ENCODE assay signal across 20 cellular contexts in the genomic region with DNA sequence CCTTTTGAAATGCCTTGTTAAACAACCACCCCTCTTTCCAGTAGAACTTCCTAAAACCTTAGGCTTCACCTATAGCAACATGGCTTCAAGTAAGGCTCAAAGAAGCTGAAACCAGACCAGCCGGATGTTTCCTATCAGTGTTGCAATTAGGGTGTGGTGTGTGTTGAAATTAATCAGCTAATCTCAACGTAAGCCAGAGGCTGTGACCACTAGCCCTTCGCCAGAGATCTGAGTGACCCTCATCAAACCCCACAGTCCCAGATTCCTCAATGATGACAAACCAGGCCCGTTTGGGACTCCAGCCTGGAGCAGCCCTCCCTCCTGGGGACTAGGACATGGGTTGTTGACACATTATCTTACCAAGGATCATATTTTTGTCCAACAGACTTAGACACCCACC. TPM values are rescaled to one million over a fixed set of nuclear protein-coding genes. Genes with fewer than 3 reads are reported as not detected.
DNase-seq lines count a peak whose midpoint lies in the region; ATAC-seq, FAIRE-seq and TF ChIP-seq lines count a peak whose summit lies in the region.
"Had no signal": no experiment of that assay in that cellular context is flagged by ENCODE, and none has a peak within 500 bp of the region (broad histone marks: within the 10 kb centered on the region; RNA-seq: fewer than 3 reads in every experiment).

No MANE protein-coding gene starts in this region.

- DNase-seq in AG10803 (ENCODE audit: low read depth) (peak; percentile 40), MV-4-11 (lab: John Stamatoyannopoulos, UW) (peak; percentile 68), adrenal gland (peak in 6 of 7 donors; percentile 57 to 82 (median 68)), keratinocyte (ENCODE audit: low read depth, low spot score) (no peak), osteocyte (ENCODE audit: extremely low spot score, unreplicated experiment) (no peak), CD14-positive monocyte (ENCODE audit: low spot score) (no peak), NCI-H2196 treated with DMSO at 0.1 percent for 48 hours (lab: John Stamatoyannopoulos, UW; ENCODE audit: unreplicated experiment) (no peak)
- DNase-seq: ACHN; activated CD4-positive, alpha-beta T cell treated with anti-CD3 and anti-CD28 coated beads, Interleukin-2, amount 50 U/mL, for 1 hour; activated T-cell treated with anti-CD3 and anti-CD28 coated beads, Interleukin-2, amount 50 U/mL, for 4 hours; anterior cingulate cortex; NCI-H1092; NCI-H345; occipital lobe; stimulated activated CD4-positive, alpha-beta T cell treated with anti-CD3 and anti-CD28 coated beads, Interleukin-12 subunit alpha, Interleukin-12 subunit beta, amount 100 ng/mL, for 4 hours had no signal

- H3K9me1 ChIP-seq in keratinocyte (ENCODE audit: control insufficient read depth, extremely low read depth, insufficient read depth, low read length) = no peaks in the 10 kb centered on the region

- no peak for TF ChIP-seq CTCF in AG10803 (conservative IDR thresholded peaks at IDR 0.05; ENCODE audit: low read length)
- TF ChIP-seq CTCF in adrenal gland (IDR thresholded peaks at IDR 0.05) = no peak
- TF ChIP-seq CTCF in keratinocyte (optimal IDR thresholded peaks at IDR 0.05 in 1 of 3, IDR thresholded peaks at IDR 0.05 in 1 of 3, conservative IDR thresholded peaks at IDR 0.05 in 1 of 3; ENCODE audit: extremely low read depth in 1 of 3, insufficient read depth in 2 of 3, low read length in 3 of 3) = no peak
- no peak for TF ChIP-seq CTCF in osteocyte (IDR thresholded peaks at IDR 0.05)
- TF ChIP-seq CTCF in CD14-positive monocyte (IDR thresholded peaks at IDR 0.05) = no peak

- dilution Hi-C loops in keratinocyte (cut with MboI; ENCODE audit: extremely low pct_ligation_motif_present, low sequenced_read_pairs) = no loop called here

- H3K4me3 Mint-ChIP-seq in osteocyte (ENCODE audit: unreplicated experiment) = no peak overlapping the region
- peak overlapping the region in 1 of 2 donors; percentile 33 for H3K4me3 Mint-ChIP-seq in CD14-positive monocyte
- H3K4me3 Mint-ChIP-seq: activated T-cell treated with anti-CD3 and anti-CD28 coated beads, Interleukin-2, amount 50 U/mL, for 4 hours; mesothelial cell of epicardium; T-helper 1 cell treated with Interleukin-12 subunit alpha and Interleukin-12 subunit beta and Interleukin-4 antibody, amounts not matched to agents 30 μg/mL and 1 μg/mL, for 36 hours had no signal

- H3K36me3 ChIP-seq in adrenal gland (replicated peaks in 1 of 2) (peaks cover 0 to 24% of the 10 kb centered on the region in 2 donors), keratinocyte (ENCODE audit: control insufficient read depth in 2 of 2, extremely low read depth in 1 of 2, insufficient read depth in 2 of 2, low read length in 2 of 2) (no peaks in the 10 kb centered on the region)

- FAIRE-seq in keratinocyte (lab: Jason Lieb, UNC) = peak; percentile 72

- WGBS in adrenal gland, 4 donors = 23 to 58% (median 33%) methylated on average over 4 of the region's 4 CpGs

- H4K20me1 ChIP-seq in keratinocyte (ENCODE audit: control insufficient read depth, extremely low read depth, insufficient read depth, low read length) = no peaks in the 10 kb centered on the region

- H3K27me3 Mint-ChIP-seq in osteocyte (ENCODE audit: unreplicated experiment) (no peaks in the 10 kb centered on the region), CD14-positive monocyte (ENCODE audit: low read depth in 3 of 3) (peaks cover 0 to 11% (median 7%) of the 10 kb centered on the region in 3 donors)

- H3K27me3 ChIP-seq in adrenal gland = no peaks in the 10 kb centered on the region
- no peaks in the 10 kb centered on the region for H3K27me3 ChIP-seq in keratinocyte (ENCODE audit: control insufficient read depth, extremely low read depth, insufficient read depth, low read length)

- ATAC-seq in GM21786 (IDR thresholded peaks at IDR 0.05; ENCODE audit: unreplicated experiment) = no peak
- ATAC-seq: activated T-cell treated with anti-CD3 and anti-CD28 coated beads, Interleukin-2, amount 50 U/mL, for 4 hours had no signal

- H3K4me1 Mint-ChIP-seq in osteocyte (ENCODE audit: unreplicated experiment) (peaks cover 3% of the 10 kb centered on the region), CD14-positive monocyte (peaks cover 21% of the 10 kb centered on the region)
- H3K4me1 Mint-ChIP-seq: mesothelial cell of epicardium had no signal

- intact Hi-C loops in adrenal gland (cut with DNase I) = no loop called here
- intact Hi-C loops in CD14-positive monocyte (cut with micrococcal nuclease) = no loop called here

- H2AFZ ChIP-seq in keratinocyte (ENCODE audit: control insufficient read depth, low read length) = no peak overlapping the region

- H3K4me3 ChIP-seq in AG10803 (ENCODE audit: low read length) (no peak overlapping the region), adrenal gland (no peak overlapping the region), keratinocyte (ENCODE audit: control insufficient read depth in 2 of 3, extremely low read depth in 1 of 3, insufficient read depth in 2 of 3, low read depth in 1 of 3, low read length in 3 of 3) (no peak overlapping the region)

- H3K4me1 ChIP-seq in adrenal gland (replicated peaks in 1 of 2) (peaks cover 0 to 22% of the 10 kb centered on the region in 2 donors), keratinocyte (ENCODE audit: control insufficient read depth, extremely low read depth, insufficient read depth, low read length) (peaks cover 7% of the 10 kb centered on the region)

- H3K9ac ChIP-seq in keratinocyte (ENCODE audit: control insufficient read depth, extremely low read depth, insufficient read depth, low read length) = no peak overlapping the region

- H3K4me2 ChIP-seq in keratinocyte (ENCODE audit: control insufficient read depth, extremely low read depth, insufficient read depth, low read depth, low read length) = no peak overlapping the region

- H3K36me3 Mint-ChIP-seq in osteocyte (ENCODE audit: unreplicated experiment) (no peaks in the 10 kb centered on the region), CD14-positive monocyte (no peaks in the 10 kb centered on the region)
- H3K36me3 Mint-ChIP-seq: mesothelial cell of epicardium had no signal

- H3K9me3 ChIP-seq in adrenal gland (replicated peaks in 1 of 3) (no peaks in the 10 kb centered on the region), keratinocyte (ENCODE audit: control insufficient read depth, low read depth, low read length) (no peaks in the 10 kb centered on the region)

- H3K27ac Mint-ChIP-seq in osteocyte (ENCODE audit: unreplicated experiment) (no peak overlapping the region), CD14-positive monocyte (peak overlapping the region in 1 of 7 donors; percentile 52)
- H3K27ac Mint-ChIP-seq: mesothelial cell of epicardium; T-helper 1 cell treated with Interleukin-12 subunit alpha and Interleukin-12 subunit beta and Interleukin-4 antibody, amounts not matched to agents 30 μg/mL and 1 μg/mL, for 36 hours had no signal

- no peaks in the 10 kb centered on the region for H3K79me2 ChIP-seq in keratinocyte (ENCODE audit: control insufficient read depth, insufficient read depth, low read length)

- no peak for TF ChIP-seq POLR2A in adrenal gland (IDR thresholded peaks at IDR 0.05)

- H3K9me3 Mint-ChIP-seq in osteocyte (ENCODE audit: unreplicated experiment) = no peaks in the 10 kb centered on the region
- peaks cover 0 to 2% (median 0%) of the 10 kb centered on the region in 7 donors for H3K9me3 Mint-ChIP-seq in CD14-positive monocyte
- H3K9me3 Mint-ChIP-seq: activated T-cell treated with anti-CD3 and anti-CD28 coated beads, Interleukin-2, amount 50 U/mL, for 4 hours; mesothelial cell of epicardium; T-helper 1 cell treated with Interleukin-12 subunit alpha and Interleukin-12 subunit beta and Interleukin-4 antibody, amounts not matched to agents 30 μg/mL and 1 μg/mL, for 36 hours had no signal

- H3K27ac ChIP-seq in adrenal gland (peak overlapping the region in 4 of 5 donors; percentile 35 to 81 (median 58)), keratinocyte (ENCODE audit: control insufficient read depth, insufficient read depth, low read length) (no peak overlapping the region)

RNA-seq across cellular contexts. Expression of a gene that starts 27.3 kb away (rescaled TPM):
- 1,000 to 10,000 TPM in 6 of 8 donors, 100 to 1,000 TPM in 2; 635 to 3,326 (median 1,366) TPM for total RNA-seq in adrenal gland
- polyA plus RNA-seq in adrenal gland = 1,000 to 10,000 TPM in 1 of 3 donors, 100 to 1,000 TPM in 2; 233 to 4,804 (median 738) TPM
- polyA plus RNA-seq in keratinocyte = 0.27 TPM in 1 of 3 replicates, not detected in the others
- polyA plus RNA-seq in keratinocyte (2011; ENCODE audit: low read depth) = not detected
- 0.13 and 0.25 TPM in 2 replicates for polyA plus RNA-seq in keratinocyte (2011; cell fraction: cytosol; rRNA removed)
- 0.22 and 0.24 TPM in 2 replicates for polyA plus RNA-seq in keratinocyte (2011; cell fraction: nucleus; rRNA removed)
- polyA plus RNA-seq in keratinocyte (2012; ENCODE audit: low replicate concordance) = not detected in 2 replicates
- polyA minus RNA-seq in keratinocyte = 0.13 TPM in 1 of 3 replicates, not detected in the others
- polyA minus RNA-seq in keratinocyte (2011; cell fraction: cytosol; rRNA and poly(A)+ RNA removed) = 2.1 TPM
- 1.2 TPM in 1 of 2 replicates, not detected in the other for polyA minus RNA-seq in keratinocyte (2011; cell fraction: nucleus; rRNA and poly(A)+ RNA removed)
- total RNA-seq in osteocyte = not detected in 2 replicates
- not detected for polyA plus RNA-seq in CD14-positive monocyte
- total RNA-seq: dermis microvascular lymphatic vessel endothelial cell, HT-29, occipital lobe had no signal

Comparison
In these comparisons a context has a peak if more than half of its experiments do, and no peak if none do; other contexts are left out.
1. DNase-seq: peak in AG10803 (single experiment), MV-4-11 (single experiment) and adrenal gland (6 of 7); none in keratinocyte (single experiment), osteocyte (single experiment), CD14-positive monocyte (single experiment) and NCI-H2196 treated with DMSO at 0.1 percent for 48 hours (single experiment).
2. RNA of a gene that starts 27.3 kb away (polyA plus RNA-seq): 233 to 4,804 TPM in adrenal gland; 0.13 to 0.27 TPM in keratinocyte and not detected in CD14-positive monocyte; every median in the first group is over 100 times any median in the second.